ENCODE assay signal across 8 cellular contexts in the genomic region with DNA sequence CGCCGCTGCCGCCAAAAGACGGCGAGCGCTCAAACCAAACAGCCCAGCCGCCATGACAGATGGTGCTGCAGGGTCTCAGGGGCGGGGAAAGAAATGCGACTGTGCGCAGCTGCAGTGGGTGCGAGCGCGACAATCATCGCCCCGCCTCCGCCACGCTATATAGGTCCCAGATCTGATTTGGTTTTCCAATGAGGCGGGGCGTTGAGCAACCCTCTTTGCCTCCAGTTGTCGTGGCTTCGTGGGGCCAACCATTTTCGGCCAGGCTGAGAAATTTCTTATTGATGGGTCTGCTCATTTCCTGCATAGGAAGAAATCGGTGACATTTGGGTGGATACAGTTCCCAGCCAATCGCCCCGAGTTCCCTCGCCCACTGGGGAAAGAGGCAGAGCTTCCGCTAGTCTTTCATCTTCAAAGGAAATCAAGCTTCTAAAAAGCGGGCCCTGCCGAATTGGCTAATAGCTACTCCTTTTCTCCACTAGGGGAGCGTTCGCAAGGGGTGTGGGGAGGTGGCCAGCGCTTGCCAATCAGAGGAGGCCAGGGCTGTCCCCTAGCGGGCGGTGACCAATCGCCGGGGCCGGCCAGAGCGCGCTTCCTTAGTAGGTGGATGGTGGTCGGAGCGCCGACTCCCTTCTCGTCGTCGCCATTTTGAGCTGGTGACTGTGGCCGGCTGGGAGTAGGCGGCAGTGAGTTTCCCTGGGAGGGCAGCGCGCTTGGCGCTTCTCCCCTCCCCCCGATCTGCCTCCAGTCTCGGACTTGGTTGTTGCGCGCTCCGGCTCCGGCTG. TPM values are rescaled to one million over a fixed set of nuclear protein-coding genes. Genes with fewer than 3 reads are reported as not detected.
DNase-seq lines count a peak whose midpoint lies in the region; ATAC-seq and TF ChIP-seq lines count a peak whose summit lies in the region.

A gene (minus strand): TSS at position 77 of the 782 bp plus-strand sequence. CDS start 23 bp downstream, at position 54.
A gene with protein sequence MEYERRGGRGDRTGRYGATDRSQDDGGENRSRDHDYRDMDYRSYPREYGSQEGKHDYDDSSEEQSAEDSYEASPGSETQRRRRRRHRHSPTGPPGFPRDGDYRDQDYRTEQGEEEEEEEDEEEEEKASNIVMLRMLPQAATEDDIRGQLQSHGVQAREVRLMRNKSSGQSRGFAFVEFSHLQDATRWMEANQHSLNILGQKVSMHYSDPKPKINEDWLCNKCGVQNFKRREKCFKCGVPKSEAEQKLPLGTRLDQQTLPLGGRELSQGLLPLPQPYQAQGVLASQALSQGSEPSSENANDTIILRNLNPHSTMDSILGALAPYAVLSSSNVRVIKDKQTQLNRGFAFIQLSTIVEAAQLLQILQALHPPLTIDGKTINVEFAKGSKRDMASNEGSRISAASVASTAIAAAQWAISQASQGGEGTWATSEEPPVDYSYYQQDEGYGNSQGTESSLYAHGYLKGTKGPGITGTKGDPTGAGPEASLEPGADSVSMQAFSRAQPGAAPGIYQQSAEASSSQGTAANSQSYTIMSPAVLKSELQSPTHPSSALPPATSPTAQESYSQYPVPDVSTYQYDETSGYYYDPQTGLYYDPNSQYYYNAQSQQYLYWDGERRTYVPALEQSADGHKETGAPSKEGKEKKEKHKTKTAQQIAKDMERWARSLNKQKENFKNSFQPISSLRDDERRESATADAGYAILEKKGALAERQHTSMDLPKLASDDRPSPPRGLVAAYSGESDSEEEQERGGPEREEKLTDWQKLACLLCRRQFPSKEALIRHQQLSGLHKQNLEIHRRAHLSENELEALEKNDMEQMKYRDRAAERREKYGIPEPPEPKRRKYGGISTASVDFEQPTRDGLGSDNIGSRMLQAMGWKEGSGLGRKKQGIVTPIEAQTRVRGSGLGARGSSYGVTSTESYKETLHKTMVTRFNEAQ (plus strand): TSS at position 596 of the 782 bp plus-strand sequence. CDS start 2,261 bp downstream, outside the sequence.

- H3K27me3 ChIP-seq in right atrium auricular region (no peaks in the 10 kb centered on the region), vagina (no peaks in the 10 kb centered on the region)

- H3K36me3 ChIP-seq in right atrium auricular region (peaks cover 8% of the 10 kb centered on the region), vagina (peaks cover 0 to 7% of the 10 kb centered on the region in 2 donors)

- H3K4me1 ChIP-seq in right atrium auricular region (peaks cover 0 to 29% of the 10 kb centered on the region in 2 donors), vagina (peaks cover 24% of the 10 kb centered on the region)

- TF ChIP-seq POLR2A in vagina (IDR thresholded peaks at IDR 0.05), result peak in 1 of 2 donors; percentile 61

- no peaks in the 10 kb centered on the region for H3K9me3 ChIP-seq in right atrium auricular region
- no peaks in the 10 kb centered on the region for H3K9me3 ChIP-seq in vagina

- peak; percentile 60 for DNase-seq in NCI-H187 treated with DMSO at 0.1 percent for 48 hours (lab: John Stamatoyannopoulos, UW)
- DNase-seq in anterior cingulate cortex (lab: John Stamatoyannopoulos, UW), result peak; percentile 14 to 94 (median 86)
- DNase-seq in right atrium auricular region (ENCODE audit: low spot score), result peak; percentile 96
- peak; percentile 93 for DNase-seq in putamen (ENCODE audit: low spot score)
- peak in 1 of 2 donors; percentile 94 for DNase-seq in vagina (ENCODE audit: extremely low spot score in 2 of 2)

- H3K27ac ChIP-seq in right atrium auricular region (peak within 1 kb of the TSS; percentile 92), vagina (peak within 1 kb of the TSS; percentile 92)

- intact Hi-C loops in T-helper 2 cell treated with Interferon-gamma antibody and Interleukin-4, amounts not matched to agents 100 ng/mL and 5 ng/mL, for 36 hours (cut with micrococcal nuclease), result loop anchor here (1.0 to 5.0 kb wide), 7 partner anchors 16 to 514 kb away; a partner anchor contains a TSS
- intact Hi-C loops in vagina (cut with DNase I), result no loop called here

- H3K4me3 ChIP-seq in right atrium auricular region (peak within 1 kb of the TSS; percentile 63 to 64), vagina (peak within 1 kb of the TSS; percentile 53 to 64)

- TF ChIP-seq CTCF in right atrium auricular region (IDR thresholded peaks at IDR 0.05), result peak; percentile 55 to 63
- TF ChIP-seq CTCF in vagina (IDR thresholded peaks at IDR 0.05), result peak in 1 of 3 experiments; percentile 83

- ATAC-seq in GM18502 (IDR thresholded peaks at IDR 0.05; ENCODE audit: poor library complexity, unreplicated experiment), result peak; percentile 90
- peak; percentile 82 for ATAC-seq in HG02970 (IDR thresholded peaks at IDR 0.05; ENCODE audit: low FRiP score, unreplicated experiment)

RNA-seq across cellular contexts. Expression of the first gene that starts in this region (rescaled TPM):
- 102 and 106 TPM in 2 replicates for total RNA-seq in T-helper 2 cell treated with Interferon-gamma antibody and Interleukin-4, amounts not matched to agents 100 ng/mL and 5 ng/mL, for 36 hours
- total RNA-seq in right atrium auricular region (100 to 1,000 TPM; 113 to 120 TPM), vagina (63.8 TPM)

RNA-seq across cellular contexts. Expression of the second gene that starts in this region (rescaled TPM):
- 58.0 and 58.7 TPM in 2 replicates for total RNA-seq in T-helper 2 cell treated with Interferon-gamma antibody and Interleukin-4, amounts not matched to agents 100 ng/mL and 5 ng/mL, for 36 hours
- total RNA-seq in right atrium auricular region (10 to 100 TPM; 22.1 to 32.1 TPM), vagina (32.4 TPM)
